In the genomic region with DNA sequence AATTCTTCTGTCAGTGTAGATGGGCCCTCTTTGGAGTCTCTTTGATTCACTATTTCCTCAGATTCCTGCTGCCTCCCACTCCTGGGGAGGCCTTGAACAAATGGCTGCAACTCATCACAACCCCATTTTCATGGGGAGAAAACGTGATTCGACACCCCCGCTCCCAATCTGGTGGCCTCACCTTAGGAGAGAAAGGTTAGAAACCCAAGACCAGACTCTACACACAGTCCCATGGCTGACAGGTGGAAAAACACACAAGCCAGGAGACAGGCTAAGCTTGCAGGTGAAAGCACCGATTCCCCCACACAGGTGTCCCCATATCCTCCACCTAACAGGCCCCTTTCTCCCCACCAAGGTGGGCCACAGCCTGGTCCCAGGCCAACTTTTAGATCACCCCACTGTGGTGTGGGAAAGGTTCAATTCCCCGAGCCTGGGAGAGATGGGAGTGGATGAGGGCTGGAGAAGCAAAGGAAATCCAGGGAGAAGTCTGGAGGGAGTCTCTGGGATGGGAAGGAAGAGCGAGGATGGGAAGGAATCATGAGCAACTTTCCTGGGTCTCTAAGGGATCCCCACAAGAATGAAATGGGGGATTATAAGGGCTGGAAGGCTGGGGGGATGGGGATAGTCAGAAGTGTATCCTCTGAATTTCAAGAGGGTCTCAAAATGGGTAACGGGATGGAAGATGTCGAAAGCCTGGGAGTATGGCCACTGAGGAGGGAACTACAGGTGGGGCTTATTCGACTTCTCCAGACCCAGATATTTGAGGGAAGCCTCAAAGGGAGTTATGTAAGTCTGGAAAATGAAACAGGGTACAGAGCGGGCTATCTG, we compare ENCODE assay signal across 1 cellular context.
A peak's percentile ranks its signal among the peaks of the same experiment; 100 is the strongest.
TF ChIP-seq lines count a peak whose summit lies in the region.

No MANE protein-coding gene starts in this region.

TF ChIP-seq in H1, 55 proteins besides CTCF, POLR2A, EP300 and RAD21:
- no peak for TF ChIP-seq BCL11A (IDR thresholded peaks at IDR 0.05; ENCODE audit: low read depth in 2 of 2, low read length in 2 of 2)
- TF ChIP-seq SIN3A (conservative IDR thresholded peaks at IDR 0.05 in 1 of 2, IDR thresholded peaks at IDR 0.05 in 1 of 2; ENCODE audit: low read depth in 1 of 2, low read length in 2 of 2), result 0 out of 4 replicates have a peak, but pooled peaks of 1 of the 2 experiments have one; percentile 6
- TF ChIP-seq, protein P1, sequence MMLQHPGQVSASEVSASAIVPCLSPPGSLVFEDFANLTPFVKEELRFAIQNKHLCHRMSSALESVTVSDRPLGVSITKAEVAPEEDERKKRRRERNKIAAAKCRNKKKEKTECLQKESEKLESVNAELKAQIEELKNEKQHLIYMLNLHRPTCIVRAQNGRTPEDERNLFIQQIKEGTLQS (IDR thresholded peaks at IDR 0.05; ENCODE audit: insufficient read depth, low read depth, low read length), result no peak
- no peak for TF ChIP-seq TAF1 (IDR thresholded peaks at IDR 0.05; ENCODE audit: low read depth, low read length)
- no peak for TF ChIP-seq TEAD4 (IDR thresholded peaks at IDR 0.05; ENCODE audit: low read depth, low read length)
- TF ChIP-seq CHD1 (IDR thresholded peaks at IDR 0.05; ENCODE audit: low read depth, low read length), result no peak
- no peak for TF ChIP-seq PHF8 (conservative IDR thresholded peaks at IDR 0.05; ENCODE audit: low read depth, low read length)
- TF ChIP-seq JUN (IDR thresholded peaks at IDR 0.05; ENCODE audit: low read depth, low read length), result no peak
- no peak for TF ChIP-seq EGR1 (IDR thresholded peaks at IDR 0.05; ENCODE audit: borderline replicate concordance, low read depth, low read length)
- peak; percentile 17 for TF ChIP-seq SAP30 (IDR thresholded peaks at IDR 0.05; ENCODE audit: insufficient read depth, insufficient replicate concordance, low read length)
- no peak for TF ChIP-seq JUND (IDR thresholded peaks at IDR 0.05; ENCODE audit: low read length)
- TF ChIP-seq BACH1 (IDR thresholded peaks at IDR 0.05; ENCODE audit: low read length), result no peak
